1 cellular context compared by ENCODE assay signal in the genomic region with DNA sequence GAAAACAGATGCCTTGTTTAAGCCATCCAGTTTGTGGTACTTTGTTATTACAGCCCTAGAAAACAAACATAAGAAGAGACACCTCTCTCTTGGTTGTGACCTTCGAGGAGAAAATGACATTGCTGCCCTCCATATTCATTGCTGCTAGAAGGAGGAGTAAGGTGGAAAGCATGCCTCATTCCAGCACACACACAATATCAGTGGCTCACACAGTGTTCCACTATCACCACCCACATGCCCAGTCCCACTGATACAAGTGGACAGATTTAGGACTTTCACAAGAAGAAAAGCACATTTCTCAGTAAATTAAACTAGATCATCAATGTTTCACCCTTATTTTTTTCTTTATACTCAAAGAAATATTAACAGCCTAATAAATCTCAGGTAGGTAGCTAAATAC.
TF ChIP-seq lines count a peak whose summit lies in the region.

No MANE protein-coding gene starts in this region.

TF ChIP-seq in K562, 482 proteins besides CTCF, POLR2A, EP300 and RAD21 (continued from another document):
- TF ChIP-seq CBFA2T2 (conservative IDR thresholded peaks at IDR 0.05) (peak; percentile 8; the same call in 1 of the 2 replicates), EZH2 (IDR thresholded peaks at IDR 0.05; ENCODE audit: borderline replicate concordance, low read depth, low read length) (no peak), EGR1 (conservative IDR thresholded peaks at IDR 0.05) (0 out of 2 replicates have a peak, but pooled peaks have one; percentile 16)
